1 cellular context compared by ENCODE assay signal in the genomic region with DNA sequence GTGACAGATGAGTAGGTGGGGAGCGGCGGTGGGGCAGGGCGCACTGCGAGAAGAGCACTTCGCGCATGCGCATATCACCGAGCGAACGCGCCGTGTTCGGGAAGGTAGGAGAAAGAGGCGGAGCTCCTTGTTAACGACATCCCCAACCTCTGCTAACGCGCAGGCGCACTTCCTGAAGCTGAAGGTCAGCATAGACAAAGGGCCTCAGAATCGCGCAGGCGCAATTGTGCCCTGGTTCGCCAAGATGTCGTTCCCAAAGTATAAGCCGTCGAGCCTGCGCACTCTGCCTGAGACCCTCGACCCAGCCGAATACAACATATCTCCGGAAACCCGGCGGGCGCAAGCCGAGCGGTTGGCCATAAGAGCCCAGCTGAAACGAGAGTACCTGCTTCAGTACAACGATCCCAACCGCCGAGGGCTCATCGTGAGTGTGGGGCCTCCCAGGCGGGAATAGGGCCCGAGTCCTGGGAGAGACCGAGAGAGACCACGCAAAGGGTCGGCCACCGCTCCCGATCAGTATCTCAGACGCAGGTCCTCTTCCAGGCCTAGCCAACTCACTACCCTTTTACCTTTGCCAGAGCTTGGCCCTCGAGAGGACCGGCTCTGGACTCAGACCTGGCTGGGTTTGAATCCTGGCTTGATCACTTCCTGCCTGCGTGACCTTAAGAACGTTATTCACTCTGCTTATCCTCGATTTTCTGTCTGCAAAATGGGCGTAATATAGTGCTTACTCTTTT.
TF ChIP-seq lines count a peak whose summit lies in the region.

A gene (plus strand): TSS at position 221 of the 737 bp plus-strand sequence. CDS start 24 bp downstream, at position 245.

TF ChIP-seq in H1, 55 proteins besides CTCF, POLR2A, EP300 and RAD21:
- TF ChIP-seq, protein P1, sequence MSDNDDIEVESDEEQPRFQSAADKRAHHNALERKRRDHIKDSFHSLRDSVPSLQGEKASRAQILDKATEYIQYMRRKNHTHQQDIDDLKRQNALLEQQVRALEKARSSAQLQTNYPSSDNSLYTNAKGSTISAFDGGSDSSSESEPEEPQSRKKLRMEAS (IDR thresholded peaks at IDR 0.05), result no peak; the same call in 1 of the 2 replicates
- no peak for TF ChIP-seq SP2 (IDR thresholded peaks at IDR 0.05; ENCODE audit: low read length)
- TF ChIP-seq TBP (IDR thresholded peaks at IDR 0.05; ENCODE audit: low read depth, low read length), result peak; percentile 86
- no peak for TF ChIP-seq BACH1 (IDR thresholded peaks at IDR 0.05; ENCODE audit: low read length)
- peak; percentile 27; the same call in 1 of the 2 replicates for TF ChIP-seq SP4 (IDR thresholded peaks at IDR 0.05; ENCODE audit: low read length)
- TF ChIP-seq RNF2 (IDR thresholded peaks at IDR 0.05; ENCODE audit: borderline replicate concordance, low read depth, low read length, missing control alignments, poor library complexity, severe bottlenecking), result no peak
- TF ChIP-seq, protein P2, sequence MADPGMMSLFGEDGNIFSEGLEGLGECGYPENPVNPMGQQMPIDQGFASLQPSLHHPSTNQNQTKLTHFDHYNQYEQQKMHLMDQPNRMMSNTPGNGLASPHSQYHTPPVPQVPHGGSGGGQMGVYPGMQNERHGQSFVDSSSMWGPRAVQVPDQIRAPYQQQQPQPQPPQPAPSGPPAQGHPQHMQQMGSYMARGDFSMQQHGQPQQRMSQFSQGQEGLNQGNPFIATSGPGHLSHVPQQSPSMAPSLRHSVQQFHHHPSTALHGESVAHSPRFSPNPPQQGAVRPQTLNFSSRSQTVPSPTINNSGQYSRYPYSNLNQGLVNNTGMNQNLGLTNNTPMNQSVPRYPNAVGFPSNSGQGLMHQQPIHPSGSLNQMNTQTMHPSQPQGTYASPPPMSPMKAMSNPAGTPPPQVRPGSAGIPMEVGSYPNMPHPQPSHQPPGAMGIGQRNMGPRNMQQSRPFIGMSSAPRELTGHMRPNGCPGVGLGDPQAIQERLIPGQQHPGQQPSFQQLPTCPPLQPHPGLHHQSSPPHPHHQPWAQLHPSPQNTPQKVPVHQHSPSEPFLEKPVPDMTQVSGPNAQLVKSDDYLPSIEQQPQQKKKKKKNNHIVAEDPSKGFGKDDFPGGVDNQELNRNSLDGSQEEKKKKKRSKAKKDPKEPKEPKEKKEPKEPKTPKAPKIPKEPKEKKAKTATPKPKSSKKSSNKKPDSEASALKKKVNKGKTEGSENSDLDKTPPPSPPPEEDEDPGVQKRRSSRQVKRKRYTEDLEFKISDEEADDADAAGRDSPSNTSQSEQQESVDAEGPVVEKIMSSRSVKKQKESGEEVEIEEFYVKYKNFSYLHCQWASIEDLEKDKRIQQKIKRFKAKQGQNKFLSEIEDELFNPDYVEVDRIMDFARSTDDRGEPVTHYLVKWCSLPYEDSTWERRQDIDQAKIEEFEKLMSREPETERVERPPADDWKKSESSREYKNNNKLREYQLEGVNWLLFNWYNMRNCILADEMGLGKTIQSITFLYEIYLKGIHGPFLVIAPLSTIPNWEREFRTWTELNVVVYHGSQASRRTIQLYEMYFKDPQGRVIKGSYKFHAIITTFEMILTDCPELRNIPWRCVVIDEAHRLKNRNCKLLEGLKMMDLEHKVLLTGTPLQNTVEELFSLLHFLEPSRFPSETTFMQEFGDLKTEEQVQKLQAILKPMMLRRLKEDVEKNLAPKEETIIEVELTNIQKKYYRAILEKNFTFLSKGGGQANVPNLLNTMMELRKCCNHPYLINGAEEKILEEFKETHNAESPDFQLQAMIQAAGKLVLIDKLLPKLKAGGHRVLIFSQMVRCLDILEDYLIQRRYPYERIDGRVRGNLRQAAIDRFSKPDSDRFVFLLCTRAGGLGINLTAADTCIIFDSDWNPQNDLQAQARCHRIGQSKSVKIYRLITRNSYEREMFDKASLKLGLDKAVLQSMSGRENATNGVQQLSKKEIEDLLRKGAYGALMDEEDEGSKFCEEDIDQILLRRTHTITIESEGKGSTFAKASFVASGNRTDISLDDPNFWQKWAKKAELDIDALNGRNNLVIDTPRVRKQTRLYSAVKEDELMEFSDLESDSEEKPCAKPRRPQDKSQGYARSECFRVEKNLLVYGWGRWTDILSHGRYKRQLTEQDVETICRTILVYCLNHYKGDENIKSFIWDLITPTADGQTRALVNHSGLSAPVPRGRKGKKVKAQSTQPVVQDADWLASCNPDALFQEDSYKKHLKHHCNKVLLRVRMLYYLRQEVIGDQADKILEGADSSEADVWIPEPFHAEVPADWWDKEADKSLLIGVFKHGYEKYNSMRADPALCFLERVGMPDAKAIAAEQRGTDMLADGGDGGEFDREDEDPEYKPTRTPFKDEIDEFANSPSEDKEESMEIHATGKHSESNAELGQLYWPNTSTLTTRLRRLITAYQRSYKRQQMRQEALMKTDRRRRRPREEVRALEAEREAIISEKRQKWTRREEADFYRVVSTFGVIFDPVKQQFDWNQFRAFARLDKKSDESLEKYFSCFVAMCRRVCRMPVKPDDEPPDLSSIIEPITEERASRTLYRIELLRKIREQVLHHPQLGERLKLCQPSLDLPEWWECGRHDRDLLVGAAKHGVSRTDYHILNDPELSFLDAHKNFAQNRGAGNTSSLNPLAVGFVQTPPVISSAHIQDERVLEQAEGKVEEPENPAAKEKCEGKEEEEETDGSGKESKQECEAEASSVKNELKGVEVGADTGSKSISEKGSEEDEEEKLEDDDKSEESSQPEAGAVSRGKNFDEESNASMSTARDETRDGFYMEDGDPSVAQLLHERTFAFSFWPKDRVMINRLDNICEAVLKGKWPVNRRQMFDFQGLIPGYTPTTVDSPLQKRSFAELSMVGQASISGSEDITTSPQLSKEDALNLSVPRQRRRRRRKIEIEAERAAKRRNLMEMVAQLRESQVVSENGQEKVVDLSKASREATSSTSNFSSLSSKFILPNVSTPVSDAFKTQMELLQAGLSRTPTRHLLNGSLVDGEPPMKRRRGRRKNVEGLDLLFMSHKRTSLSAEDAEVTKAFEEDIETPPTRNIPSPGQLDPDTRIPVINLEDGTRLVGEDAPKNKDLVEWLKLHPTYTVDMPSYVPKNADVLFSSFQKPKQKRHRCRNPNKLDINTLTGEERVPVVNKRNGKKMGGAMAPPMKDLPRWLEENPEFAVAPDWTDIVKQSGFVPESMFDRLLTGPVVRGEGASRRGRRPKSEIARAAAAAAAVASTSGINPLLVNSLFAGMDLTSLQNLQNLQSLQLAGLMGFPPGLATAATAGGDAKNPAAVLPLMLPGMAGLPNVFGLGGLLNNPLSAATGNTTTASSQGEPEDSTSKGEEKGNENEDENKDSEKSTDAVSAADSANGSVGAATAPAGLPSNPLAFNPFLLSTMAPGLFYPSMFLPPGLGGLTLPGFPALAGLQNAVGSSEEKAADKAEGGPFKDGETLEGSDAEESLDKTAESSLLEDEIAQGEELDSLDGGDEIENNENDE (IDR thresholded peaks at IDR 0.05; ENCODE audit: insufficient replicate concordance, low read length), result no peak
- TF ChIP-seq SIRT6 (IDR thresholded peaks at IDR 0.05; ENCODE audit: low read length), result no peak
- TF ChIP-seq MAFK (IDR thresholded peaks at IDR 0.05; ENCODE audit: low read depth, low read length), result no peak
- TF ChIP-seq PHF8 (conservative IDR thresholded peaks at IDR 0.05; ENCODE audit: low read depth, low read length), result peak; percentile 92
- TF ChIP-seq ASH2L (IDR thresholded peaks at IDR 0.05; ENCODE audit: low read length), result peak; percentile 74
- TF ChIP-seq YY1 (IDR thresholded peaks at IDR 0.05; ENCODE audit: low read depth, low read length), result peak; percentile 76
- TF ChIP-seq RXRA (IDR thresholded peaks at IDR 0.05; ENCODE audit: insufficient read depth, low read depth, low read length), result no peak
- TF ChIP-seq KDM1A (IDR thresholded peaks at IDR 0.05; ENCODE audit: borderline replicate concordance, low read length), result peak; percentile 92
- peak; percentile 34; the same call in 1 of the 2 replicates for TF ChIP-seq NRF1 (IDR thresholded peaks at IDR 0.05; ENCODE audit: low read depth, low read length)
- TF ChIP-seq CBX8 (IDR thresholded peaks at IDR 0.05; ENCODE audit: borderline replicate concordance, low read depth, low read length), result no peak
- no peak for TF ChIP-seq RFX5 (IDR thresholded peaks at IDR 0.05; ENCODE audit: borderline replicate concordance, low read depth, low read length)
- TF ChIP-seq KDM5A (IDR thresholded peaks at IDR 0.05; ENCODE audit: low read length), result peak; percentile 53; the same call in 1 of the 2 replicates
- TF ChIP-seq CTBP2 (IDR thresholded peaks at IDR 0.05; ENCODE audit: borderline replicate concordance, insufficient read depth, insufficient read length, low read length), result no peak
- TF ChIP-seq HDAC6 (IDR thresholded peaks at IDR 0.05; ENCODE audit: low read depth, low read length), result no peak
- no peak for TF ChIP-seq POU5F1 (IDR thresholded peaks at IDR 0.05; ENCODE audit: low read depth, low read length)
- TF ChIP-seq CREB1 (IDR thresholded peaks at IDR 0.05), result no peak
- peak; percentile 96 for TF ChIP-seq POLR2AphosphoS5 (IDR thresholded peaks at IDR 0.05; ENCODE audit: low read depth, low read length)
- no peak for TF ChIP-seq GABPA (IDR thresholded peaks at IDR 0.05; ENCODE audit: borderline replicate concordance, insufficient read depth, low read length)
- TF ChIP-seq SRF (IDR thresholded peaks at IDR 0.05; ENCODE audit: low read depth, low read length), result no peak
- peak in 1 of 2 experiments; percentile 42; a peak in 2 of 4 replicates for TF ChIP-seq HDAC2 (IDR thresholded peaks at IDR 0.05; ENCODE audit: borderline replicate concordance in 1 of 2, low read depth in 2 of 2, low read length in 2 of 2)
- TF ChIP-seq, protein P3, sequence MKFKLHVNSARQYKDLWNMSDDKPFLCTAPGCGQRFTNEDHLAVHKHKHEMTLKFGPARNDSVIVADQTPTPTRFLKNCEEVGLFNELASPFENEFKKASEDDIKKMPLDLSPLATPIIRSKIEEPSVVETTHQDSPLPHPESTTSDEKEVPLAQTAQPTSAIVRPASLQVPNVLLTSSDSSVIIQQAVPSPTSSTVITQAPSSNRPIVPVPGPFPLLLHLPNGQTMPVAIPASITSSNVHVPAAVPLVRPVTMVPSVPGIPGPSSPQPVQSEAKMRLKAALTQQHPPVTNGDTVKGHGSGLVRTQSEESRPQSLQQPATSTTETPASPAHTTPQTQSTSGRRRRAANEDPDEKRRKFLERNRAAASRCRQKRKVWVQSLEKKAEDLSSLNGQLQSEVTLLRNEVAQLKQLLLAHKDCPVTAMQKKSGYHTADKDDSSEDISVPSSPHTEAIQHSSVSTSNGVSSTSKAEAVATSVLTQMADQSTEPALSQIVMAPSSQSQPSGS (IDR thresholded peaks at IDR 0.05; ENCODE audit: low read length), result no peak
- no peak for TF ChIP-seq CHD1 (IDR thresholded peaks at IDR 0.05; ENCODE audit: low read depth, low read length)
- no peak for TF ChIP-seq FOSL1 (IDR thresholded peaks at IDR 0.05; ENCODE audit: insufficient read depth, low read depth, low read length)
- TF ChIP-seq TAF7 (optimal IDR thresholded peaks at IDR 0.05; ENCODE audit: borderline replicate concordance, low read depth, low read length), result peak; percentile 77
- no peak for TF ChIP-seq TCF12 (IDR thresholded peaks at IDR 0.05; ENCODE audit: low read depth, low read length)
- 0 out of 4 replicates have a peak, but pooled peaks of 1 of the 2 experiments have one; percentile 24 for TF ChIP-seq SIN3A (conservative IDR thresholded peaks at IDR 0.05 in 1 of 2, IDR thresholded peaks at IDR 0.05 in 1 of 2; ENCODE audit: low read depth in 1 of 2, low read length in 2 of 2)
- peak; percentile 84; the same call in 1 of the 2 replicates for TF ChIP-seq RBBP5 (IDR thresholded peaks at IDR 0.05; ENCODE audit: borderline replicate concordance, low read depth, low read length)
- TF ChIP-seq TEAD4 (IDR thresholded peaks at IDR 0.05; ENCODE audit: low read depth, low read length), result no peak
- TF ChIP-seq CHD2 (IDR thresholded peaks at IDR 0.05; ENCODE audit: low read length), result no peak
- no peak for TF ChIP-seq BRCA1 (IDR thresholded peaks at IDR 0.05; ENCODE audit: low read depth, low read length)
- TF ChIP-seq, protein P4, sequence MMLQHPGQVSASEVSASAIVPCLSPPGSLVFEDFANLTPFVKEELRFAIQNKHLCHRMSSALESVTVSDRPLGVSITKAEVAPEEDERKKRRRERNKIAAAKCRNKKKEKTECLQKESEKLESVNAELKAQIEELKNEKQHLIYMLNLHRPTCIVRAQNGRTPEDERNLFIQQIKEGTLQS (IDR thresholded peaks at IDR 0.05; ENCODE audit: insufficient read depth, low read depth, low read length), result no peak
- no peak; the same call in 1 of the 2 replicates for TF ChIP-seq SIX5 (IDR thresholded peaks at IDR 0.05; ENCODE audit: low read depth, low read length)
- TF ChIP-seq CBX5 (IDR thresholded peaks at IDR 0.05; ENCODE audit: low read depth, low read length), result no peak
- no peak for TF ChIP-seq JUN (IDR thresholded peaks at IDR 0.05; ENCODE audit: low read depth, low read length)
- TF ChIP-seq TAF1 (IDR thresholded peaks at IDR 0.05; ENCODE audit: low read depth, low read length), result peak; percentile 93
- no peak for TF ChIP-seq SUZ12 (IDR thresholded peaks at IDR 0.05; ENCODE audit: low read length)
- no peak for TF ChIP-seq JUND (IDR thresholded peaks at IDR 0.05; ENCODE audit: low read length)
- TF ChIP-seq, protein P5, sequence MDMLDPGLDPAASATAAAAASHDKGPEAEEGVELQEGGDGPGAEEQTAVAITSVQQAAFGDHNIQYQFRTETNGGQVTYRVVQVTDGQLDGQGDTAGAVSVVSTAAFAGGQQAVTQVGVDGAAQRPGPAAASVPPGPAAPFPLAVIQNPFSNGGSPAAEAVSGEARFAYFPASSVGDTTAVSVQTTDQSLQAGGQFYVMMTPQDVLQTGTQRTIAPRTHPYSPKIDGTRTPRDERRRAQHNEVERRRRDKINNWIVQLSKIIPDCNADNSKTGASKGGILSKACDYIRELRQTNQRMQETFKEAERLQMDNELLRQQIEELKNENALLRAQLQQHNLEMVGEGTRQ (IDR thresholded peaks at IDR 0.05; ENCODE audit: low read length), result no peak
- TF ChIP-seq GTF2F1 (IDR thresholded peaks at IDR 0.05; ENCODE audit: borderline replicate concordance, low read depth, low read length), result 0 out of 2 replicates have a peak, but pooled peaks have one; percentile 9
- TF ChIP-seq ZNF274 (IDR thresholded peaks at IDR 0.05; ENCODE audit: borderline replicate concordance, extremely low read depth, low read length), result no peak
- TF ChIP-seq EZH2 (IDR thresholded peaks at IDR 0.05; ENCODE audit: low read depth, low read length, severe bottlenecking), result no peak
- TF ChIP-seq KDM4A (IDR thresholded peaks at IDR 0.05; ENCODE audit: low read depth, low read length, severe bottlenecking), result no peak
- TF ChIP-seq, protein P6, sequence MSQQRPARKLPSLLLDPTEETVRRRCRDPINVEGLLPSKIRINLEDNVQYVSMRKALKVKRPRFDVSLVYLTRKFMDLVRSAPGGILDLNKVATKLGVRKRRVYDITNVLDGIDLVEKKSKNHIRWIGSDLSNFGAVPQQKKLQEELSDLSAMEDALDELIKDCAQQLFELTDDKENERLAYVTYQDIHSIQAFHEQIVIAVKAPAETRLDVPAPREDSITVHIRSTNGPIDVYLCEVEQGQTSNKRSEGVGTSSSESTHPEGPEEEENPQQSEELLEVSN (IDR thresholded peaks at IDR 0.05), result 0 out of 2 replicates have a peak, but pooled peaks have one; percentile 14
- TF ChIP-seq EGR1 (IDR thresholded peaks at IDR 0.05; ENCODE audit: borderline replicate concordance, low read depth, low read length), result no peak
- TF ChIP-seq SP1 (IDR thresholded peaks at IDR 0.05; ENCODE audit: low read depth, low read length), result peak; percentile 43; the same call in 1 of the 2 replicates
- no peak for TF ChIP-seq BCL11A (IDR thresholded peaks at IDR 0.05; ENCODE audit: low read depth in 2 of 2, low read length in 2 of 2)
- no peak for TF ChIP-seq NANOG (IDR thresholded peaks at IDR 0.05; ENCODE audit: insufficient read depth, low read depth, low read length, poor library complexity, severe bottlenecking)
- TF ChIP-seq CEBPB (IDR thresholded peaks at IDR 0.05; ENCODE audit: low read depth, low read length), result no peak
- no peak for TF ChIP-seq SAP30 (IDR thresholded peaks at IDR 0.05; ENCODE audit: insufficient read depth, insufficient replicate concordance, low read length)
TF ChIP-seq in H1: peak in this region for 17.
